ENCODE assay signal across 26 cellular contexts in genomic region chr6:118206221-118206620, GRCh38.
"Had no signal": no experiment of that assay in that cellular context is flagged by ENCODE, and none has a peak within 500 bp of the region (broad histone marks: within the 10 kb centered on the region; RNA-seq: fewer than 3 reads in every experiment).

No MANE protein-coding gene starts in this region.

- H3K9me3 ChIP-seq: stomach, suprapubic skin, testis, thoracic aorta, thyroid gland, tibial artery, transverse colon, upper lobe of left lung, upper lobe of right lung, uterus, vagina had no signal

- ATAC-seq: stimulated activated effector memory CD8-positive, alpha-beta T cell treated with anti-CD3 and anti-CD28 coated beads, Interleukin-12 subunit alpha, Interleukin-12 subunit beta, amount 100 ng/mL, for 72 hours; stimulated activated memory B cell treated with anti-CD40 and anti-IgM and Interleukin-4, amounts not matched to agents 10 μg/mL and 1 μg/mL and 100 μg/mL, for 72 hours; stimulated activated naive B cell treated with anti-CD40 and anti-IgM and Interleukin-4, amounts not matched to agents 10 μg/mL and 1 μg/mL and 100 μg/mL, for 72 hours; stimulated activated naive CD8-positive, alpha-beta T cell treated with anti-CD3 and anti-CD28 coated beads, Interleukin-15, amount 100 ng/mL, for 72 hours; stimulated activated naive CD8-positive, alpha-beta T cell treated with anti-CD3 and anti-CD28 coated beads, Interleukin-15, Interleukin-2, amounts not matched to agents 100 U/mL and 50 U/mL, for 24 hours; upper lobe of right lung had no signal

- H3K4me1 ChIP-seq: stomach, suprapubic skin, testis, thyroid gland, tibial artery, transverse colon, upper lobe of left lung, upper lobe of right lung, uterus, vagina had no signal

- H3K27me3 ChIP-seq: stomach, suprapubic skin, testis, thyroid gland, tibial artery, transverse colon, upper lobe of left lung, upper lobe of right lung, uterus, vagina had no signal

- H3K36me3 ChIP-seq: stomach, suprapubic skin, thoracic aorta, thyroid gland, tibial artery, transverse colon, upper lobe of left lung, upper lobe of right lung, uterus, vagina had no signal

- DNase-seq: stimulated activated CD4-positive, alpha-beta T cell treated with anti-CD3 and anti-CD28 coated beads, Interleukin-2, amount 100 ng/mL, for 48 hours; stimulated activated CD4-positive, alpha-beta T cell treated with anti-CD3 and anti-CD28 coated beads, Interleukin-4, amount 100 ng/mL, for 1 hour; stimulated activated CD4-positive, alpha-beta T cell treated with anti-CD3 and anti-CD28 coated beads, Interleukin-4, amount 100 ng/mL, for 24 hours; stimulated activated CD4-positive, alpha-beta T cell treated with anti-CD3 and anti-CD28 coated beads, Interleukin-4, amount 100 ng/mL, for 4 hours; stimulated activated CD8-positive, alpha-beta memory T cell treated with anti-CD3 and anti-CD28 coated beads, Interleukin-4, amount 100 ng/mL, for 48 hours; stimulated activated naive B cell treated with anti-CD40 and anti-IgM and Interleukin-4, amounts not matched to agents 10 μg/mL and 1 μg/mL and 100 μg/mL, for 72 hours; stimulated activated naive CD4-positive, alpha-beta T cell; stimulated activated naive CD4-positive, alpha-beta T cell treated with Interleukin-2 at 50 U/mL for 16 hours; stimulated activated naive CD8-positive, alpha-beta T cell treated with anti-CD3 and anti-CD28 coated beads, Interleukin-15, amount 100 ng/mL, for 72 hours; stimulated activated naive CD8-positive, alpha-beta T cell treated with anti-CD3 and anti-CD28 coated beads, Interleukin-15, Interleukin-2, amounts not matched to agents 100 U/mL and 50 U/mL, for 24 hours; stomach; substantia nigra; testis; thyroid gland; tibial artery; transverse colon; trophoblast cell; upper lobe of left lung; upper lobe of right lung; uterus had no signal

- FAIRE-seq: urothelium cell line had no signal

- H3K27ac ChIP-seq: stomach, suprapubic skin, testis, thoracic aorta, thyroid gland, tibial artery, transverse colon, upper lobe of left lung, upper lobe of right lung, uterus, vagina had no signal

- H3K4me3 ChIP-seq: stomach, suprapubic skin, testis, thoracic aorta, thyroid gland, tibial artery, transverse colon, upper lobe of left lung, upper lobe of right lung, uterus, vagina had no signal
